In the genomic region with DNA sequence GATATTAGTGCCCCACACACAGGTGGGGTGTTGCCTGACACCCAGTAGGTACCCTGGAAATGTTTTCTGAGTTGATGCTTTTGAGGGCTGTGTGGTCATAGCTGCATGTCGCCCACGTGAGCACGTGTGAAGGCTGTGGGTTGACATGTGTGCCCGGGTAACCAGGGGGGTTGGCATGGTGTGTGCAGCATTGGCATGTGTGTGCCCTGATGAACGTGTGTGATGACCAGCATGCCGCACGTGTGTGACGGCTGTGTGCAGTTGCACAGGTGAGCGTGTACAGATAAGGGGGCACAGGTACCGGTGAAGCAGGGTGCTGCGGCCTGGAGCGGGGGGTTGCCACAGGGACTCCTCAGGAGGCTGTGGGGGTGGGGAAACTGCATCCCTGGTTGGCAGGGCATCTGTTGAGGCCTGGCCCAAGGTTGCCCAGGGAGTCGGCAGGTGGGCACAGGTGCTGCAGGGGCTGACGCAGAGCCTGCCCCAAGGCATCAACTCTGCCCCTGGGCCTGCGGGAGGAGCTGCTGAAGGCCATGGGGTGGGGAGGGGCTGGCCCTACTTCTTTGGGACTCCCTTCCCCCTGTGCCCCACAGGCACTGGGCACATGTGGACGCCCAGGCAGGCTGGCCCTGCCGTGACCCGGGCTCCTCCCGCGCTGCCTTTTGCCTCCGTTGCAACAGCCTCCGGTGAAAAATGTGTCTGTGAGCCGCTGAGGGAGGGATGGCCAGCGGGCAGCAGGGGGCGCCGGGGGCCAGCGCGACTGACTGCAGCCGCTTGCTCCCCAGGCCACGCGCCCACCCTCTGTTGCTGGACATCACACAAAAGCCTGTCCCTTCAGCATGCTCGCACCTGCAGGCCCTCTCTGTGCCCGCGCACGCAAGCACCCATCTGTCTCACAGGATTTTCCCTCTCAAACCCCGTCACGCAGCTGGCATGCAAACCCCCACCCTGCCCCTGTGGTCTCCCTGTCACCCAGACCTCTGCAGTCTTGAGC, we compare ENCODE assay signal across 8 cellular contexts. TPM values are rescaled to one million over a fixed set of nuclear protein-coding genes. Genes with fewer than 3 reads are reported as not detected.
DNase-seq lines count a peak whose midpoint lies in the region; ATAC-seq and TF ChIP-seq lines count a peak whose summit lies in the region.

No MANE protein-coding gene starts in this region.

- H3K9me3 ChIP-seq in AG04450 (ENCODE audit: control insufficient read depth, insufficient read depth, low read length) (no peaks in the 10 kb centered on the region; the same call in 1 of the 2 replicates), SJCRH30 (replicated peaks) (no peaks in the 10 kb centered on the region), right cardiac atrium (ENCODE audit: control insufficient read depth, low read length) (no peaks in the 10 kb centered on the region)

- no peaks in the 10 kb centered on the region for H3K36me3 ChIP-seq in SJCRH30

- H3K4me1 ChIP-seq in SJCRH30 (no peaks in the 10 kb centered on the region), right cardiac atrium (ENCODE audit: control insufficient read depth, insufficient read depth, low read length) (no peaks in the 10 kb centered on the region)

- peaks cover 71% of the 10 kb centered on the region for H3K27me3 ChIP-seq in AG04450 (ENCODE audit: control insufficient read depth, insufficient read depth, low read length)
- H3K27me3 ChIP-seq in SJCRH30: peaks cover 30% of the 10 kb centered on the region
- H3K27me3 ChIP-seq in right cardiac atrium (ENCODE audit: control insufficient read depth, insufficient read depth): no peaks in the 10 kb centered on the region

- H3K27ac ChIP-seq in AG04450 (ENCODE audit: low read depth, low read length): no peak overlapping the region
- no peak overlapping the region for H3K27ac ChIP-seq in SJCRH30
- H3K27ac ChIP-seq in right cardiac atrium (ENCODE audit: low read length): no peak overlapping the region

- intact Hi-C loops in right cardiac atrium (cut with DNase I): loop anchor here in 1 of 4 donors (5.0 kb wide), 1 partner anchor 150 kb away; no protein-coding TSS in a partner anchor

- no peak overlapping the region for H3K4me3 ChIP-seq in AG04450 (ENCODE audit: low read depth, low read length)
- H3K4me3 ChIP-seq in GM12864 (ENCODE audit: low read depth, low read length): no peak overlapping the region
- H3K4me3 ChIP-seq in SJCRH30: no peak overlapping the region
- H3K4me3 ChIP-seq in right cardiac atrium (ENCODE audit: low read length): no peak overlapping the region

- 31% methylated on average over 37 of the region's 37 CpGs for WGBS in right cardiac atrium

- ATAC-seq in right cardiac atrium: no peak
- ATAC-seq in GM21576 (IDR thresholded peaks at IDR 0.05; ENCODE audit: unreplicated experiment): no peak

- TF ChIP-seq CTCF in AG04450 (IDR thresholded peaks at IDR 0.05; ENCODE audit: low read depth, low read length) (peak; percentile 59), GM12864 (IDR thresholded peaks at IDR 0.05; ENCODE audit: low read depth, low read length, missing control alignments) (peak; percentile 33)

- CTCF ChIA-PET in AG04450 (lab: Charles Lee): interaction anchor here (1.2 kb wide), 1 partner anchor 152 kb away, joined by 4 read pairs; no protein-coding TSS in a partner anchor

- no peak for DNase-seq in AG04450 (ENCODE audit: low read depth, low spot score)
- DNase-seq in GM12864 (ENCODE audit: low read depth): no peak
- DNase-seq in SJCRH30: peak; percentile 45 to 51
- peak in 2 of 3 donors; percentile 34 to 51 for DNase-seq in right cardiac atrium
- DNase-seq in Ammon's horn (ENCODE audit: low spot score): no peak
- no peak for DNase-seq in activated CD8-positive, alpha-beta memory T cell treated with anti-CD3 and anti-CD28 coated beads for 24 hours
- no peak for DNase-seq in NCI-H1694 (lab: John Stamatoyannopoulos, UW)

- POLR2A ChIA-PET in AG04450 (lab: Yijun Ruan, JAX): no interaction called here

RNA-seq across cellular contexts. Expression of a gene that starts 2.2 kb away (rescaled TPM):
- not detected in 2 replicates for polyA plus RNA-seq in AG04450 (2011; rRNA removed)
- not detected in 2 replicates for polyA minus RNA-seq in AG04450 (2011; rRNA and poly(A)+ RNA removed)
- 0.18 and 0.20 TPM in 2 replicates for total RNA-seq in SJCRH30 (2014; rRNA removed; shearing (Covaris generic))
- total RNA-seq in right cardiac atrium: under 1 TPM; 0.17 to 0.85 (median 0.44) TPM
- 0.68 TPM for polyA plus RNA-seq in right cardiac atrium

Comparison
In these comparisons a context has a peak if more than half of its experiments do, and no peak if none do; other contexts are left out.
1. DNase-seq: peak in SJCRH30 (2 of 2) and right cardiac atrium (2 of 3); none in AG04450 (single experiment), GM12864 (single experiment), Ammon's horn (single experiment), activated CD8-positive, alpha-beta memory T cell treated with anti-CD3 and anti-CD28 coated beads for 24 hours (single experiment) and NCI-H1694 (single experiment).